In genomic region chr13:48769107-48769704, GRCh38 we compare ENCODE assay signal across 8 cellular contexts.
DNase-seq lines count a peak whose midpoint lies in the region; ATAC-seq and TF ChIP-seq lines count a peak whose summit lies in the region.

No MANE protein-coding gene starts in this region.

- ATAC-seq in HG02798 (IDR thresholded peaks at IDR 0.05; ENCODE audit: poor library complexity, unreplicated experiment) (peak; percentile 98), T-helper 17 cell (peak; percentile 100)

- no peak overlapping the region for H3K27ac Mint-ChIP-seq in T-helper 17 cell

- DNase-seq in DMS79 treated with DMSO at 0.1 percent for 48 hours (lab: John Stamatoyannopoulos, UW) (peak; percentile 35), DMS79 (lab: John Stamatoyannopoulos, UW) (no peak), NCI-H146 (lab: John Stamatoyannopoulos, UW) (peak; percentile 75), T-helper 17 cell (peak; percentile 40 to 76 (median 54)), amygdala (lab: John Stamatoyannopoulos, UW) (peak in 45 of 56 donors; percentile 3 to 92 (median 47)), hepatocyte (ENCODE audit: low spot score) (peak; percentile 94), spleen (no peak)

- no peaks in the 10 kb centered on the region for H4K20me1 ChIP-seq in hepatocyte (ENCODE audit: insufficient read depth, poor library complexity, severe bottlenecking)

- H3K27me3 Mint-ChIP-seq in T-helper 17 cell, result peaks cover 40% of the 10 kb centered on the region

- H3K79me2 ChIP-seq in hepatocyte, result no peaks in the 10 kb centered on the region

- H3K4me2 ChIP-seq in hepatocyte, result no peak overlapping the region

- WGBS in hepatocyte (ENCODE audit: low lambda C conversion rate, missing lambda C conversion rate), result 39% methylated on average over 4 of the region's 4 CpGs
- 35 to 44% (median 39%) methylated on average over 4 of the region's 4 CpGs for WGBS in spleen, 5 donors

- intact Hi-C loops in spleen (cut with DNase I; ENCODE audit: low total_unique reads), result no loop called here

- H2AFZ ChIP-seq in hepatocyte, result peak overlapping the region; percentile 18

- TF ChIP-seq CTCF in hepatocyte (IDR thresholded peaks at IDR 0.05; ENCODE audit: poor library complexity), result peak; percentile 100
- peak; percentile 96 to 100 (median 99) for TF ChIP-seq CTCF in spleen (IDR thresholded peaks at IDR 0.05 in 8 of 11, conservative IDR thresholded peaks at IDR 0.05 in 3 of 11)

- H3K27ac ChIP-seq in hepatocyte, result no peak overlapping the region
- H3K27ac ChIP-seq in spleen, result no peak overlapping the region

- H3K4me1 ChIP-seq in hepatocyte (ENCODE audit: insufficient read depth) (no peaks in the 10 kb centered on the region), spleen (peaks cover 0 to 8% (median 0%) of the 10 kb centered on the region in 6 donors)

- H3K9me2 ChIP-seq in hepatocyte (replicated peaks; ENCODE audit: insufficient read depth), result no peaks in the 10 kb centered on the region

- no peak overlapping the region for H3K4me3 ChIP-seq in hepatocyte
- H3K4me3 ChIP-seq in spleen, result no peak overlapping the region

- H3K4me1 Mint-ChIP-seq in T-helper 17 cell, result peaks cover 9% of the 10 kb centered on the region

- H3K36me3 ChIP-seq in hepatocyte (replicated peaks; ENCODE audit: insufficient read depth, low read depth), result no peaks in the 10 kb centered on the region
- no peaks in the 10 kb centered on the region for H3K36me3 ChIP-seq in spleen

- peaks cover 2% of the 10 kb centered on the region for H3K36me3 Mint-ChIP-seq in T-helper 17 cell (ENCODE audit: low read depth)

- H3K9me3 ChIP-seq in T-helper 17 cell (ENCODE audit: control insufficient read depth, low read length, poor library complexity, severe bottlenecking), result peaks cover 6% of the 10 kb centered on the region
- H3K9me3 ChIP-seq in hepatocyte (ENCODE audit: low read depth), result peaks cover 7% of the 10 kb centered on the region
- peaks cover 0 to 34% (median 23%) of the 10 kb centered on the region in 8 donors for H3K9me3 ChIP-seq in spleen

- TF ChIP-seq POLR2A in spleen (IDR thresholded peaks at IDR 0.05), result no peak

- H3K27me3 ChIP-seq in hepatocyte, result no peaks in the 10 kb centered on the region
- H3K27me3 ChIP-seq in spleen (replicated peaks in 1 of 7), result no peaks in the 10 kb centered on the region

- H3K4me3 Mint-ChIP-seq in T-helper 17 cell, result no peak overlapping the region

Comparison
In these comparisons a context has a peak if more than half of its experiments do, and no peak if none do; other contexts are left out.
1. DNase-seq: peak in DMS79 treated with DMSO at 0.1 percent for 48 hours (single experiment), NCI-H146 (single experiment), T-helper 17 cell (3 of 3), amygdala (45 of 56) and hepatocyte (single experiment); none in DMS79 (single experiment) and spleen (single experiment).